In the genomic region with DNA sequence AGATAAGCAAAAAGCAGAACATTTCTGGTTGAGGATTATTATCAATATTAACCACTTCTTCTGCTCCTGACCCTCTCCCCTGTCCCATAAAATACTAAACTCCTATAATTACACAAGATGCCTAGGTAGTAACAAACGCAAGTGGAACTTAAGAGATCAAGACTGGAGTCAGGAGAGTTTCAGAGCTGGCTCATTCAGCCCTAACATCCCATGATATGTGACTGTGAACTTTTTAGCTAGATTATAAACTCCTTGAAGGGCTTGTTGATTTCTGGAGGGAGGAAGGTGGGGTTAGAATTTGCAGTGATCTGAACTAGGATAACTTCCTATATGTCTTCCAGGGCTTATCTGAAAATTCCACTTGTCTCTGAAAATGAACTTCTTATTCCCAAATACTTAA, we compare ENCODE assay signal across 1 cellular context.
TF ChIP-seq lines count a peak whose summit lies in the region.

No MANE protein-coding gene starts in this region.

TF ChIP-seq in IMR-90, 13 proteins besides CTCF, POLR2A, EP300 and RAD21:
- no peak for TF ChIP-seq NFE2L2 (IDR thresholded peaks at IDR 0.05; ENCODE audit: low read depth, low read length)
- no peak for TF ChIP-seq FOS (IDR thresholded peaks at IDR 0.05; ENCODE audit: low read depth, low read length)
- TF ChIP-seq RFX5 (IDR thresholded peaks at IDR 0.05; ENCODE audit: low read depth, low read length), result no peak
- TF ChIP-seq, protein P1, sequence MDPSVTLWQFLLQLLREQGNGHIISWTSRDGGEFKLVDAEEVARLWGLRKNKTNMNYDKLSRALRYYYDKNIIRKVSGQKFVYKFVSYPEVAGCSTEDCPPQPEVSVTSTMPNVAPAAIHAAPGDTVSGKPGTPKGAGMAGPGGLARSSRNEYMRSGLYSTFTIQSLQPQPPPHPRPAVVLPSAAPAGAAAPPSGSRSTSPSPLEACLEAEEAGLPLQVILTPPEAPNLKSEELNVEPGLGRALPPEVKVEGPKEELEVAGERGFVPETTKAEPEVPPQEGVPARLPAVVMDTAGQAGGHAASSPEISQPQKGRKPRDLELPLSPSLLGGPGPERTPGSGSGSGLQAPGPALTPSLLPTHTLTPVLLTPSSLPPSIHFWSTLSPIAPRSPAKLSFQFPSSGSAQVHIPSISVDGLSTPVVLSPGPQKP (IDR thresholded peaks at IDR 0.05; ENCODE audit: borderline replicate concordance, low read depth, low read length), result no peak
- no peak for TF ChIP-seq SMC3 (IDR thresholded peaks at IDR 0.05; ENCODE audit: low read depth, low read length)
- TF ChIP-seq MAFK (IDR thresholded peaks at IDR 0.05; ENCODE audit: low read depth, low read length), result no peak
- no peak for TF ChIP-seq MAZ (IDR thresholded peaks at IDR 0.05; ENCODE audit: borderline replicate concordance, low read depth, low read length)
- no peak for TF ChIP-seq CHD1 (IDR thresholded peaks at IDR 0.05; ENCODE audit: low read depth, low read length)
- no peak for TF ChIP-seq RCOR1 (IDR thresholded peaks at IDR 0.05; ENCODE audit: insufficient replicate concordance, low read length)
- no peak for TF ChIP-seq BHLHE40 (IDR thresholded peaks at IDR 0.05; ENCODE audit: low read depth, low read length)
- TF ChIP-seq CEBPB (IDR thresholded peaks at IDR 0.05; ENCODE audit: low read depth, low read length), result no peak
- TF ChIP-seq, protein P2, sequence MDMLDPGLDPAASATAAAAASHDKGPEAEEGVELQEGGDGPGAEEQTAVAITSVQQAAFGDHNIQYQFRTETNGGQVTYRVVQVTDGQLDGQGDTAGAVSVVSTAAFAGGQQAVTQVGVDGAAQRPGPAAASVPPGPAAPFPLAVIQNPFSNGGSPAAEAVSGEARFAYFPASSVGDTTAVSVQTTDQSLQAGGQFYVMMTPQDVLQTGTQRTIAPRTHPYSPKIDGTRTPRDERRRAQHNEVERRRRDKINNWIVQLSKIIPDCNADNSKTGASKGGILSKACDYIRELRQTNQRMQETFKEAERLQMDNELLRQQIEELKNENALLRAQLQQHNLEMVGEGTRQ (IDR thresholded peaks at IDR 0.05; ENCODE audit: low read depth, low read length), result no peak
- no peak for TF ChIP-seq MXI1 (IDR thresholded peaks at IDR 0.05; ENCODE audit: borderline replicate concordance, low read depth, low read length)
